29 cellular contexts compared by ENCODE assay signal in genomic region chr6:162068340-162068739, GRCh38.
"Had no signal": no experiment of that assay in that cellular context is flagged by ENCODE, and none has a peak within 500 bp of the region (broad histone marks: within the 10 kb centered on the region; RNA-seq: fewer than 3 reads in every experiment).

No MANE protein-coding gene starts in this region.

- H3K79me2 ChIP-seq: hepatocyte had no signal

- H3K27me3 Mint-ChIP-seq: activated CD4-positive, alpha-beta T cell treated with anti-CD3 and anti-CD28 coated beads for 36 hours; activated naive CD8-positive, alpha-beta T cell treated with anti-CD3 and anti-CD28 coated beads for 36 hours; naive thymus-derived CD4-positive, alpha-beta T cell had no signal

- H3K4me1 Mint-ChIP-seq: activated CD4-positive, alpha-beta T cell treated with anti-CD3 and anti-CD28 coated beads for 36 hours; activated naive CD8-positive, alpha-beta T cell treated with anti-CD3 and anti-CD28 coated beads for 36 hours; naive thymus-derived CD4-positive, alpha-beta T cell; neural crest cell had no signal

- H3K4me2 ChIP-seq: hepatocyte had no signal

- ATAC-seq: activated CD4-positive, alpha-beta T cell treated with anti-CD3 and anti-CD28 coated beads for 36 hours; body of pancreas; gastrocnemius medialis; left cardiac atrium; naive thymus-derived CD4-positive, alpha-beta T cell; pancreas had no signal

- H3K27ac Mint-ChIP-seq: activated CD4-positive, alpha-beta T cell treated with anti-CD3 and anti-CD28 coated beads for 36 hours; activated naive CD4-positive, alpha-beta T cell treated with anti-CD3 and anti-CD28 coated beads for 36 hours; activated naive CD8-positive, alpha-beta T cell treated with anti-CD3 and anti-CD28 coated beads for 36 hours; activated T-helper 1 cell treated with anti-CD3 and anti-CD28 coated beads, Interleukin-12 subunit alpha, Interleukin-12 subunit beta, Interleukin-2, Interleukin-4 antibody, amounts not matched to agents 30 ng/mL and 10 ng/mL and 1 ng/mL, durations not matched to agents 14 hours and 24 hours and 36 hours; naive thymus-derived CD4-positive, alpha-beta T cell; T-helper 2 cell treated with Interferon-gamma antibody and Interleukin-4, amounts not matched to agents 5 μg/mL and 100 μg/mL, for 36 hours had no signal

- H3K4me3 ChIP-seq: adrenal gland, body of pancreas, colonic mucosa, gastrocnemius medialis, hepatocyte, pancreas, prostate gland, testis had no signal

- H2AFZ ChIP-seq: hepatocyte had no signal

- H3K36me3 ChIP-seq: adrenal gland, colonic mucosa, gastrocnemius medialis, pancreas, prostate gland had no signal

- H3K9me3 ChIP-seq: adrenal gland, body of pancreas, colonic mucosa, gastrocnemius medialis, pancreas, prostate gland, testis had no signal

- H3K27me3 ChIP-seq: adrenal gland, body of pancreas, colonic mucosa, gastrocnemius medialis, hepatocyte, pancreas, testis had no signal

- H3K4me3 Mint-ChIP-seq: activated CD4-positive, alpha-beta T cell treated with anti-CD3 and anti-CD28 coated beads for 36 hours; activated naive CD4-positive, alpha-beta T cell treated with anti-CD3 and anti-CD28 coated beads for 36 hours; activated naive CD8-positive, alpha-beta T cell treated with anti-CD3 and anti-CD28 coated beads for 36 hours; activated T-helper 1 cell treated with anti-CD3 and anti-CD28 coated beads, Interleukin-12 subunit alpha, Interleukin-12 subunit beta, Interleukin-2, Interleukin-4 antibody, amounts not matched to agents 30 ng/mL and 10 ng/mL and 1 ng/mL, durations not matched to agents 14 hours and 24 hours and 36 hours; naive thymus-derived CD4-positive, alpha-beta T cell; neural crest cell; T-helper 2 cell treated with Interferon-gamma antibody and Interleukin-4, amounts not matched to agents 5 μg/mL and 100 μg/mL, for 36 hours had no signal

- H3K27ac ChIP-seq: adrenal gland, body of pancreas, colonic mucosa, gastrocnemius medialis, hepatocyte, pancreas, prostate gland, testis had no signal

- H3K4me1 ChIP-seq: adrenal gland, body of pancreas, colonic mucosa, gastrocnemius medialis, pancreas, prostate gland, testis had no signal

- DNase-seq: activated CD4-positive, alpha-beta T cell treated with anti-CD3 and anti-CD28 coated beads for 36 hours; activated CD4-positive, alpha-beta T cell treated with anti-CD3 and anti-CD28 coated beads, Interleukin-2, amount 50 U/mL, for 48 hours; activated CD4-positive, CD25-positive, alpha-beta regulatory T cell; activated CD8-positive, alpha-beta memory T cell treated with anti-CD3 and anti-CD28 coated beads for 24 hours; activated effector memory CD4-positive, alpha-beta T cell treated with anti-CD3 and anti-CD28 coated beads, Interleukin-2, amount 50 U/mL, for 16 hours; activated naive CD4-positive, alpha-beta T cell treated with anti-CD3 and anti-CD28 coated beads for 36 hours; activated naive CD8-positive, alpha-beta T cell treated with anti-CD3 and anti-CD28 coated beads for 36 hours; activated T-cell treated with anti-CD3 and anti-CD28 coated beads, Interleukin-2, amount 50 U/mL, for 1 hour; adrenal gland; aorta; body of pancreas; cerebellar nuclear complex; colonic mucosa; effector CD8-positive, alpha-beta T cell; gastrocnemius medialis; left cardiac atrium; mammary epithelial cell; naive thymus-derived CD4-positive, alpha-beta T cell; nucleus accumbens; pancreas; stimulated activated CD4-positive, alpha-beta T cell treated with anti-CD3 and anti-CD28 coated beads, Interleukin-2, amount 100 ng/mL, for 48 hours; stimulated activated naive CD4-positive, alpha-beta T cell treated with Interleukin-2 at 50 U/mL for 16 hours; testis; trophoblast cell had no signal
